2 cellular contexts compared by ENCODE assay signal in the genomic region with DNA sequence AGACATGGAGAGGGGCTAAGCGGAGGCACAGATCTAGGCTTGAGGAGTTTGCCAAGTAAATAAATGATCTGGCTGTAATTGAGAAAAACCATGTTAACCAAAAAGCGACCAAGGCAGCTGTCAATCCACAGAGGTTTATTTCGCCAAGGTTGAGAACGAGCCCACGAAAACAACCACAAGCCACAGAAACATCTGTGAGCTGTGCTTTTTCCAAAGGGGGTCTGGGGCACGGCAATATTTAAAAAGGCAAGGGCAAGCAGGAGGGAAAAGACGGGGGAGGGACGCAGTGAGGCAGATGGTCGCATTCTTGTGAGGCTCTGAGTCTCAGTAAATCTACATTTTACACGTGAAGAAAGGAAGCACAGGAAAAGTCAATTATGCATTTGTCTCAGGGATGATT.
TF ChIP-seq lines count a peak whose summit lies in the region.

No MANE protein-coding gene starts in this region.

TF ChIP-seq in WTC11, 78 proteins besides CTCF, POLR2A, EP300 and RAD21:
- TF ChIP-seq, protein P1, sequence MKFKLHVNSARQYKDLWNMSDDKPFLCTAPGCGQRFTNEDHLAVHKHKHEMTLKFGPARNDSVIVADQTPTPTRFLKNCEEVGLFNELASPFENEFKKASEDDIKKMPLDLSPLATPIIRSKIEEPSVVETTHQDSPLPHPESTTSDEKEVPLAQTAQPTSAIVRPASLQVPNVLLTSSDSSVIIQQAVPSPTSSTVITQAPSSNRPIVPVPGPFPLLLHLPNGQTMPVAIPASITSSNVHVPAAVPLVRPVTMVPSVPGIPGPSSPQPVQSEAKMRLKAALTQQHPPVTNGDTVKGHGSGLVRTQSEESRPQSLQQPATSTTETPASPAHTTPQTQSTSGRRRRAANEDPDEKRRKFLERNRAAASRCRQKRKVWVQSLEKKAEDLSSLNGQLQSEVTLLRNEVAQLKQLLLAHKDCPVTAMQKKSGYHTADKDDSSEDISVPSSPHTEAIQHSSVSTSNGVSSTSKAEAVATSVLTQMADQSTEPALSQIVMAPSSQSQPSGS (CRISPR knock-in tag; IDR thresholded peaks at IDR 0.05; ENCODE audit: borderline replicate concordance, low read depth): no peak
TF ChIP-seq in WTC11: peak in this region for 0.

TF ChIP-seq in HepG2, 621 proteins besides CTCF, POLR2A, EP300 and RAD21:
- TF ChIP-seq ZNF160 (CRISPR knock-in tag; IDR thresholded peaks at IDR 0.05) (no peak), REXO4 (CRISPR knock-in tag; IDR thresholded peaks at IDR 0.05; ENCODE audit: borderline replicate concordance) (no peak), HNF4G (IDR thresholded peaks at IDR 0.05; ENCODE audit: borderline replicate concordance, low read depth, low read length) (no peak), HNF4G (CRISPR knock-in tag; IDR thresholded peaks at IDR 0.05; ENCODE audit: borderline replicate concordance, low read depth) (no peak), ZNF704 (CRISPR knock-in tag; IDR thresholded peaks at IDR 0.05; ENCODE audit: borderline replicate concordance) (no peak), ZC3H4 (CRISPR knock-in tag; IDR thresholded peaks at IDR 0.05; ENCODE audit: borderline replicate concordance) (no peak), KAT7 (CRISPR knock-in tag; IDR thresholded peaks at IDR 0.05; ENCODE audit: borderline replicate concordance) (no peak), ZSCAN25 (CRISPR knock-in tag; IDR thresholded peaks at IDR 0.05) (no peak), HNRNPUL1 (IDR thresholded peaks at IDR 0.05; ENCODE audit: low read depth, low read length) (no peak), ZNF841 (CRISPR knock-in tag; IDR thresholded peaks at IDR 0.05; ENCODE audit: borderline replicate concordance) (no peak), IKZF1 (IDR thresholded peaks at IDR 0.05) (no peak), FOXO4 (CRISPR knock-in tag; conservative IDR thresholded peaks at IDR 0.05) (no peak), FLYWCH1 (CRISPR knock-in tag; IDR thresholded peaks at IDR 0.05) (no peak), FOXC1 (CRISPR knock-in tag; IDR thresholded peaks at IDR 0.05; ENCODE audit: borderline replicate concordance) (no peak), ZNF563 (CRISPR knock-in tag; IDR thresholded peaks at IDR 0.05) (no peak)
- TF ChIP-seq, protein P2, sequence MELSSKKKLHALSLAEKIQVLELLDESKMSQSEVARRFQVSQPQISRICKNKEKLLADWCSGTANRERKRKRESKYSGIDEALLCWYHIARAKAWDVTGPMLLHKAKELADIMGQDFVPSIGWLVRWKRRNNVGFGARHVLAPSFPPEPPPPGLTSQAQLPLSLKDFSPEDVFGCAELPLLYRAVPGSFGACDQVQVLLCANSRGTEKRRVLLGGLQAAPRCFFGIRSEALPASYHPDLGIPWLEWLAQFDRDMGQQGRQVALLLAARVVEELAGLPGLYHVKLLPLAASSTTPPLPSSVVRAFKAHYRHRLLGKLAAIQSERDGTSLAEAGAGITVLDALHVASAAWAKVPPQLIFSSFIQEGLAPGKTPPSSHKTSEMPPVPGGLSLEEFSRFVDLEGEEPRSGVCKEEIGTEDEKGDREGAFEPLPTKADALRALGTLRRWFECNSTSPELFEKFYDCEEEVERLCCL (CRISPR knock-in tag; IDR thresholded peaks at IDR 0.05; ENCODE audit: borderline replicate concordance): no peak
